Comparison of ENCODE assay signal across 2 cellular contexts in the genomic region with DNA sequence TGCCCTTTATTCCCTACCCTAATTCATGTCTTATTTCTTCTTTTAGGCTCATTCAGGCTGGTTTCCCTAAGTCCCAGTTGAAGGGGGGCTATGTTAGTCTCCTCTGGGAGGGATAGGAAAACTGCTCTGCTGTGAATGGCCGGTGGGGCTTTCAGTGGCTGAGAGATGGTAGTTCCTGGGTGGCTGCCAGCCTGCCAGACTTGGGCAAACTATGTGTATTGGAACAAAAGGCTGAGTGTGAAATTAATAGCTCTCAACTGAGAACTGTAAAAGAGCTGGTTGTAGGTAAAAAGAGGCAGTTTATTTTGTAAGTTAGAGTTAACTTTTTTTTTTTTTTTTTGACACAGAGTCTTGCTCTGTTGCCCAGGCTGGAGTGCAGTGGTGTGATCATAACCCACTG.
TF ChIP-seq lines count a peak whose summit lies in the region.

No MANE protein-coding gene starts in this region.

TF ChIP-seq in IMR-90, 13 proteins besides CTCF, POLR2A, EP300 and RAD21:
- no peak for TF ChIP-seq BHLHE40 (IDR thresholded peaks at IDR 0.05; ENCODE audit: low read depth, low read length)
- no peak for TF ChIP-seq CHD1 (IDR thresholded peaks at IDR 0.05; ENCODE audit: low read depth, low read length)
- no peak for TF ChIP-seq RCOR1 (IDR thresholded peaks at IDR 0.05; ENCODE audit: insufficient replicate concordance, low read length)
- TF ChIP-seq, protein P1, sequence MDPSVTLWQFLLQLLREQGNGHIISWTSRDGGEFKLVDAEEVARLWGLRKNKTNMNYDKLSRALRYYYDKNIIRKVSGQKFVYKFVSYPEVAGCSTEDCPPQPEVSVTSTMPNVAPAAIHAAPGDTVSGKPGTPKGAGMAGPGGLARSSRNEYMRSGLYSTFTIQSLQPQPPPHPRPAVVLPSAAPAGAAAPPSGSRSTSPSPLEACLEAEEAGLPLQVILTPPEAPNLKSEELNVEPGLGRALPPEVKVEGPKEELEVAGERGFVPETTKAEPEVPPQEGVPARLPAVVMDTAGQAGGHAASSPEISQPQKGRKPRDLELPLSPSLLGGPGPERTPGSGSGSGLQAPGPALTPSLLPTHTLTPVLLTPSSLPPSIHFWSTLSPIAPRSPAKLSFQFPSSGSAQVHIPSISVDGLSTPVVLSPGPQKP (IDR thresholded peaks at IDR 0.05; ENCODE audit: borderline replicate concordance, low read depth, low read length) = no peak
- TF ChIP-seq, protein P2, sequence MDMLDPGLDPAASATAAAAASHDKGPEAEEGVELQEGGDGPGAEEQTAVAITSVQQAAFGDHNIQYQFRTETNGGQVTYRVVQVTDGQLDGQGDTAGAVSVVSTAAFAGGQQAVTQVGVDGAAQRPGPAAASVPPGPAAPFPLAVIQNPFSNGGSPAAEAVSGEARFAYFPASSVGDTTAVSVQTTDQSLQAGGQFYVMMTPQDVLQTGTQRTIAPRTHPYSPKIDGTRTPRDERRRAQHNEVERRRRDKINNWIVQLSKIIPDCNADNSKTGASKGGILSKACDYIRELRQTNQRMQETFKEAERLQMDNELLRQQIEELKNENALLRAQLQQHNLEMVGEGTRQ (IDR thresholded peaks at IDR 0.05; ENCODE audit: low read depth, low read length) = no peak
- TF ChIP-seq NFE2L2 (IDR thresholded peaks at IDR 0.05; ENCODE audit: low read depth, low read length) = no peak
- no peak for TF ChIP-seq RFX5 (IDR thresholded peaks at IDR 0.05; ENCODE audit: low read depth, low read length)

TF ChIP-seq in GM12878, 131 proteins besides CTCF, POLR2A, EP300 and RAD21:
- no peak for TF ChIP-seq TCF3 (IDR thresholded peaks at IDR 0.05; ENCODE audit: borderline replicate concordance, insufficient read depth, low read depth, low read length)
- TF ChIP-seq ZSCAN29 (IDR thresholded peaks at IDR 0.05) = no peak
- no peak for TF ChIP-seq TCF12 (IDR thresholded peaks at IDR 0.05; ENCODE audit: low read depth, low read length)
- no peak for TF ChIP-seq BMI1 (IDR thresholded peaks at IDR 0.05; ENCODE audit: borderline replicate concordance)
- no peak for TF ChIP-seq NFIC (IDR thresholded peaks at IDR 0.05; ENCODE audit: low read depth, low read length)
- no peak for TF ChIP-seq SREBF1 (IDR thresholded peaks at IDR 0.05; ENCODE audit: low read length)
- no peak for TF ChIP-seq DPF2 (IDR thresholded peaks at IDR 0.05)
- no peak for TF ChIP-seq HDGF (IDR thresholded peaks at IDR 0.05)
- no peak for TF ChIP-seq PAX8 (IDR thresholded peaks at IDR 0.05)
- no peak for TF ChIP-seq NFYA (IDR thresholded peaks at IDR 0.05; ENCODE audit: borderline replicate concordance, low read depth, low read length)
- TF ChIP-seq CHD1 (IDR thresholded peaks at IDR 0.05; ENCODE audit: low read depth, low read length) = no peak
- TF ChIP-seq, protein P1 (IDR thresholded peaks at IDR 0.05; ENCODE audit: low read depth, low read length) = no peak
- TF ChIP-seq KLF5 (IDR thresholded peaks at IDR 0.05; ENCODE audit: partially characterized antibody) = no peak
- no peak for TF ChIP-seq SIX5 (IDR thresholded peaks at IDR 0.05; ENCODE audit: low read depth, low read length, severe bottlenecking)
- no peak for TF ChIP-seq ZNF24 (IDR thresholded peaks at IDR 0.05)
- no peak for TF ChIP-seq FOS (IDR thresholded peaks at IDR 0.05; ENCODE audit: borderline replicate concordance, extremely low read depth, insufficient read length)
- TF ChIP-seq, protein P3, sequence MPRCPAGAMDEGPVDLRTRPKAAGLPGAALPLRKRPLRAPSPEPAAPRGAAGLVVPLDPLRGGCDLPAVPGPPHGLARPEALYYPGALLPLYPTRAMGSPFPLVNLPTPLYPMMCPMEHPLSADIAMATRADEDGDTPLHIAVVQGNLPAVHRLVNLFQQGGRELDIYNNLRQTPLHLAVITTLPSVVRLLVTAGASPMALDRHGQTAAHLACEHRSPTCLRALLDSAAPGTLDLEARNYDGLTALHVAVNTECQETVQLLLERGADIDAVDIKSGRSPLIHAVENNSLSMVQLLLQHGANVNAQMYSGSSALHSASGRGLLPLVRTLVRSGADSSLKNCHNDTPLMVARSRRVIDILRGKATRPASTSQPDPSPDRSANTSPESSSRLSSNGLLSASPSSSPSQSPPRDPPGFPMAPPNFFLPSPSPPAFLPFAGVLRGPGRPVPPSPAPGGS (IDR thresholded peaks at IDR 0.05; ENCODE audit: borderline replicate concordance, insufficient read depth, low read depth, low read length, poor library complexity, severe bottlenecking) = no peak
- no peak for TF ChIP-seq RELA (IDR thresholded peaks at IDR 0.05; ENCODE audit: borderline replicate concordance, partially characterized antibody)
- no peak for TF ChIP-seq ZBTB33 (IDR thresholded peaks at IDR 0.05)
